8 cellular contexts compared by ENCODE assay signal in genomic region chr2:119659601-119660342, GRCh38. TPM values are rescaled to one million over a fixed set of nuclear protein-coding genes. Genes with fewer than 3 reads are reported as not detected.
DNase-seq lines count a peak whose midpoint lies in the region; ATAC-seq and TF ChIP-seq lines count a peak whose summit lies in the region.

No MANE protein-coding gene starts in this region.

- H3K36me3 ChIP-seq in BE2C: no peaks in the 10 kb centered on the region

- H3K9me3 ChIP-seq in BE2C: no peaks in the 10 kb centered on the region

- intact Hi-C loops in left cardiac atrium (cut with DNase I): loop anchor here (2.0 to 5.0 kb wide), 2 partner anchors 143 to 252 kb away; no protein-coding TSS in a partner anchor

- H3K27me3 ChIP-seq in BE2C: no peaks in the 10 kb centered on the region

- no peak overlapping the region for H3K4me3 ChIP-seq in BE2C (ENCODE audit: low read depth, low read length)

- H3K4me1 ChIP-seq in BE2C: no peaks in the 10 kb centered on the region

- ATAC-seq in GM18502 (IDR thresholded peaks at IDR 0.05; ENCODE audit: poor library complexity, unreplicated experiment) (peak; percentile 55), left cardiac atrium (no peak), GM18858 (IDR thresholded peaks at IDR 0.05; ENCODE audit: unreplicated experiment) (no peak), GM21576 (IDR thresholded peaks at IDR 0.05; ENCODE audit: unreplicated experiment) (no peak)

- DNase-seq in BE2C: peak; percentile 41
- DNase-seq in NCI-H460 (ENCODE audit: extremely low read depth, low read depth): peak; percentile 42
- peak; percentile 49 to 57 for DNase-seq in activated T-cell treated with anti-CD3 and anti-CD28 coated beads, Interleukin-2, amount 50 U/mL, for 48 hours
- peak; percentile 47 for DNase-seq in left cardiac atrium
- peak; percentile 62 for DNase-seq in stimulated activated CD4-positive, alpha-beta T cell treated with anti-CD3 and anti-CD28 coated beads, Interleukin-15, amount 100 ng/mL, for 24 hours

- peak; percentile 81 for TF ChIP-seq CTCF in BE2C (IDR thresholded peaks at IDR 0.05; ENCODE audit: low read depth, low read length)

RNA-seq across cellular contexts. Expression of gene TMEM177, which starts 19.2 kb away (rescaled TPM):
- polyA plus RNA-seq in BE2C (2012; ENCODE audit: insufficient read depth, insufficient read length, low read depth): 22.9 TPM
- 14.5 and 18.5 TPM in 2 replicates for total RNA-seq in NCI-H460 (2014; rRNA removed; shearing (Covaris generic))
- polyA plus RNA-seq in NCI-H460 (2014; cell fraction: nucleus; rRNA removed): 24.9 and 31.8 TPM in 2 replicates
- total RNA-seq in left cardiac atrium: 1 to 10 TPM; 8.6 to 9.3 TPM
